3 cellular contexts compared by ENCODE assay signal in genomic region chr2:215805493-215805892, GRCh38.
"Had no signal": no experiment of that assay in that cellular context is flagged by ENCODE, and none has a peak within 500 bp of the region (broad histone marks: within the 10 kb centered on the region; RNA-seq: fewer than 3 reads in every experiment).

No MANE protein-coding gene starts in this region.

- DNase-seq: GDM1, GF-D8 had no signal

- ATAC-seq: GM12878 had no signal

- H3K4me3 ChIP-seq: GM12878 had no signal
